In genomic region chr20:34111712-34112599, GRCh38 we compare ENCODE assay signal across 1 cellular context.
TF ChIP-seq lines count a peak whose summit lies in the region.

EIF2S2 (minus strand) TSS chr20:34112243; CDS start chr20:34112110, 133 bp downstream.

TF ChIP-seq in HEK293, 187 proteins besides CTCF, POLR2A, EP300 and RAD21 (continued from another document and continues in another):
- TF ChIP-seq ZNF148 (tag by site-specific recombination; IDR thresholded peaks at IDR 0.05; ENCODE audit: borderline replicate concordance) (no peak), ZNF140 (tag by site-specific recombination; IDR thresholded peaks at IDR 0.05) (no peak), PRDM4 (tag by site-specific recombination; IDR thresholded peaks at IDR 0.05) (peak; percentile 24; the same call in 1 of the 2 replicates), SP3 (tag by site-specific recombination; IDR thresholded peaks at IDR 0.05) (peak; percentile 77), ZBTB17 (tag by site-specific recombination; IDR thresholded peaks at IDR 0.05) (peak; percentile 85), ZNF10 (tag by site-specific recombination; IDR thresholded peaks at IDR 0.05) (no peak), FEZF1 (tag by site-specific recombination; IDR thresholded peaks at IDR 0.05) (no peak; the same call in 1 of the 2 replicates), HOXD13 (CRISPR knock-in tag; IDR thresholded peaks at IDR 0.05; ENCODE audit: borderline replicate concordance) (peak; percentile 96), AEBP2 (tag by site-specific recombination; IDR thresholded peaks at IDR 0.05; ENCODE audit: borderline replicate concordance) (no peak), ZNF596 (tag by site-specific recombination; IDR thresholded peaks at IDR 0.05) (0 out of 2 replicates have a peak, but pooled peaks have one; percentile 35), ZNF555 (tag by site-specific recombination; conservative IDR thresholded peaks at IDR 0.05) (no peak), ZNF704 (tag by site-specific recombination; IDR thresholded peaks at IDR 0.05) (peak; percentile 64; the same call in 1 of the 2 replicates), ZNF768 (tag by site-specific recombination; IDR thresholded peaks at IDR 0.05) (no peak), SP7 (tag by site-specific recombination; IDR thresholded peaks at IDR 0.05) (peak; percentile 83), ZNF654 (tag by site-specific recombination; IDR thresholded peaks at IDR 0.05; ENCODE audit: low read depth) (no peak), BCL11B (tag by site-specific recombination; IDR thresholded peaks at IDR 0.05; ENCODE audit: low read depth) (no peak), ZBTB11 (tag by site-specific recombination; conservative IDR thresholded peaks at IDR 0.05; ENCODE audit: low read depth) (peak; percentile 93), ZNF311 (tag by site-specific recombination; IDR thresholded peaks at IDR 0.05; ENCODE audit: borderline replicate concordance) (no peak), ZNF362 (tag by site-specific recombination; IDR thresholded peaks at IDR 0.05) (no peak), ZNF658 (tag by site-specific recombination; IDR thresholded peaks at IDR 0.05) (no peak), ZFP3 (tag by site-specific recombination; IDR thresholded peaks at IDR 0.05; ENCODE audit: low read depth) (no peak), GLI2 (tag by site-specific recombination; IDR thresholded peaks at IDR 0.05; ENCODE audit: borderline replicate concordance, low read depth) (no peak), HOXC10 (CRISPR knock-in tag; IDR thresholded peaks at IDR 0.05) (no peak), ZNF433 (tag by site-specific recombination; IDR thresholded peaks at IDR 0.05; ENCODE audit: low read depth) (no peak), SP2 (tag by site-specific recombination; IDR thresholded peaks at IDR 0.05) (peak; percentile 50), ZNF146 (tag by site-specific recombination; IDR thresholded peaks at IDR 0.05) (peak; percentile 11; the same call in 1 of the 2 replicates), ZNF112 (tag by site-specific recombination; IDR thresholded peaks at IDR 0.05) (no peak), ZNF621 (tag by site-specific recombination; IDR thresholded peaks at IDR 0.05) (no peak), ZNF132 (tag by site-specific recombination; IDR thresholded peaks at IDR 0.05; ENCODE audit: borderline replicate concordance) (no peak), ZNF223 (tag by site-specific recombination; IDR thresholded peaks at IDR 0.05) (no peak), ZNF169 (tag by site-specific recombination; IDR thresholded peaks at IDR 0.05) (no peak), ZBTB10 (tag by site-specific recombination; IDR thresholded peaks at IDR 0.05) (0 out of 2 replicates have a peak, but pooled peaks have one; percentile 27), ZNF16 (tag by site-specific recombination; IDR thresholded peaks at IDR 0.05; ENCODE audit: low read depth) (no peak; the same call in 1 of the 2 replicates), ZNF777 (tag by site-specific recombination; IDR thresholded peaks at IDR 0.05; ENCODE audit: borderline replicate concordance) (no peak), ZBTB44 (tag by site-specific recombination; IDR thresholded peaks at IDR 0.05) (no peak), PRDM10 (tag by site-specific recombination; IDR thresholded peaks at IDR 0.05) (no peak), ZNF837 (tag by site-specific recombination; IDR thresholded peaks at IDR 0.05) (no peak), ZEB2 (tag by site-specific recombination; IDR thresholded peaks at IDR 0.05) (0 out of 2 replicates have a peak, but pooled peaks have one; percentile 41), KLF10 (tag by site-specific recombination; IDR thresholded peaks at IDR 0.05) (no peak; the same call in none of the 2 replicates), ZNF23 (tag by site-specific recombination; IDR thresholded peaks at IDR 0.05; ENCODE audit: borderline replicate concordance) (no peak), ZNF670 (tag by site-specific recombination; IDR thresholded peaks at IDR 0.05; ENCODE audit: low read depth) (no peak)
